1 cellular context compared by ENCODE assay signal in genomic region chr2:37928377-37928776, GRCh38.
TF ChIP-seq lines count a peak whose summit lies in the region.

No MANE protein-coding gene starts in this region.

TF ChIP-seq in HEK293, 187 proteins besides CTCF, POLR2A, EP300 and RAD21 (continued from another document):
- TF ChIP-seq ZNF549 (tag by site-specific recombination; IDR thresholded peaks at IDR 0.05) (no peak), ZSCAN23 (tag by site-specific recombination; IDR thresholded peaks at IDR 0.05) (no peak), ZFHX2 (tag by site-specific recombination; conservative IDR thresholded peaks at IDR 0.05) (peak; percentile 85), ZNF521 (tag by site-specific recombination; IDR thresholded peaks at IDR 0.05) (no peak), ZBTB6 (tag by site-specific recombination; IDR thresholded peaks at IDR 0.05) (no peak), PRDM4 (tag by site-specific recombination; IDR thresholded peaks at IDR 0.05) (no peak), PRDM1 (tag by site-specific recombination; IDR thresholded peaks at IDR 0.05) (no peak), OSR2 (tag by site-specific recombination; IDR thresholded peaks at IDR 0.05) (no peak), FEZF1 (tag by site-specific recombination; IDR thresholded peaks at IDR 0.05) (no peak)
TF ChIP-seq in HEK293: peak in this region for 3.
